12 cellular contexts compared by ENCODE assay signal in genomic region chr5:96601200-96601599, GRCh38.
A peak's percentile ranks its signal among the peaks of the same experiment; 100 is the strongest.
DNase-seq lines count a peak whose midpoint lies in the region; ATAC-seq and TF ChIP-seq lines count a peak whose summit lies in the region.
"Had no signal": no experiment of that assay in that cellular context is flagged by ENCODE, and none has a peak within 500 bp of the region (broad histone marks: within the 10 kb centered on the region; RNA-seq: fewer than 3 reads in every experiment).

No MANE protein-coding gene starts in this region.

- H3K27ac ChIP-seq in HEK293 (ENCODE audit: extremely low read depth, low read depth, low read length) (no peak overlapping the region), mesenchymal stem cell (ENCODE audit: low read length, poor library complexity, severe bottlenecking) (no peak overlapping the region), gastrocnemius medialis (no peak overlapping the region), PC-3 (ENCODE audit: low read length) (no peak overlapping the region)
- H3K27ac ChIP-seq: BLaER1 had no signal

- no peaks in the 10 kb centered on the region for H3K79me2 ChIP-seq in PC-3 (ENCODE audit: low read length)

- H3K4me1 ChIP-seq in HEK293 (ENCODE audit: control insufficient read depth, insufficient read depth, low read length) (no peaks in the 10 kb centered on the region), endocrine pancreas (ENCODE audit: control insufficient read depth, insufficient read depth, low read length) (peaks cover 9% of the 10 kb centered on the region), mesenchymal stem cell (ENCODE audit: control insufficient read depth, insufficient read depth, low read depth, low read length) (no peaks in the 10 kb centered on the region), gastrocnemius medialis (no peaks in the 10 kb centered on the region), PC-3 (ENCODE audit: insufficient read depth, low read length) (peaks cover 9% of the 10 kb centered on the region)
- H3K4me1 ChIP-seq: BLaER1, Caco-2 had no signal

- H4K91ac ChIP-seq in mesenchymal stem cell (ENCODE audit: low read length): no peak overlapping the region

- TF ChIP-seq CTCF in HEK293 (tag by site-specific recombination; IDR thresholded peaks at IDR 0.05): no peak
- TF ChIP-seq CTCF in gastrocnemius medialis (IDR thresholded peaks at IDR 0.05 in 4 of 5, conservative IDR thresholded peaks at IDR 0.05 in 1 of 5): no peak
- TF ChIP-seq CTCF in PC-3 (conservative IDR thresholded peaks at IDR 0.05; ENCODE audit: low read depth, low read length): no peak

- H3K23ac ChIP-seq in mesenchymal stem cell (ENCODE audit: low read length in 2 of 2): no peak overlapping the region

- no peaks in the 10 kb centered on the region for H3K36me3 ChIP-seq in HEK293 (ENCODE audit: control insufficient read depth in 2 of 2, insufficient read depth in 1 of 2, low read length in 2 of 2)
- H3K36me3 ChIP-seq in endocrine pancreas (ENCODE audit: control insufficient read depth, insufficient read depth, low read length): no peaks in the 10 kb centered on the region
- no peaks in the 10 kb centered on the region for H3K36me3 ChIP-seq in mesenchymal stem cell (ENCODE audit: control insufficient read depth in 1 of 2, insufficient read depth in 2 of 2, low read depth in 1 of 2, low read length in 2 of 2)
- H3K36me3 ChIP-seq in gastrocnemius medialis: no peaks in the 10 kb centered on the region
- H3K36me3 ChIP-seq in PC-3 (ENCODE audit: low read depth, low read length): no peaks in the 10 kb centered on the region
- H3K36me3 ChIP-seq: BLaER1, MG63 had no signal

- intact Hi-C loops in gastrocnemius medialis (cut with DNase I; ENCODE audit: low total_unique reads): loop anchor here (1.0 to 10.0 kb wide), 3 partner anchors 257 to 956 kb away; partner anchors contain the start of gene RFESD
- intact Hi-C loops in PC-3 (cut with micrococcal nuclease): loop anchor here (1.0 to 5.0 kb wide), 2 partner anchors 257 to 739 kb away; no protein-coding TSS in a partner anchor

- POLR2A ChIA-PET in HEK293 (lab: Yijun Ruan, JAX): no interaction called here
- POLR2A ChIA-PET in PC-3 (lab: Charles Lee; ENCODE audit: unreplicated experiment): no interaction called here

- H2BK5ac ChIP-seq in mesenchymal stem cell (ENCODE audit: low read depth, low read length, poor library complexity, severe bottlenecking): no peak overlapping the region

- in situ Hi-C loops in SK-MEL-5 (cut with HindIII; ENCODE audit: low pct_unique_long_range_greater_than_20kb, low sequenced_read_pairs): no loop called here
- in situ Hi-C loops in gastrocnemius medialis (cut with MboI; ENCODE audit: low sequenced_read_pairs in 4 of 4): loop anchor here (5.0 to 25.0 kb wide), 5 partner anchors 254 to 739 kb away; partner anchors contain the start of gene ELL2 (in 1 of the 4)

- H3K4ac ChIP-seq in mesenchymal stem cell (ENCODE audit: low read depth in 1 of 2, low read length in 2 of 2): no peak overlapping the region

- H2BK12ac ChIP-seq in mesenchymal stem cell (ENCODE audit: low read length in 2 of 2): no peak overlapping the region

- H2BK15ac ChIP-seq in mesenchymal stem cell (ENCODE audit: low read depth, poor library complexity, severe bottlenecking): no peak overlapping the region

- no peak overlapping the region for H2AFZ ChIP-seq in mesenchymal stem cell (ENCODE audit: low read depth, low read length)
- H2AFZ ChIP-seq in PC-3 (ENCODE audit: low read length): no peak overlapping the region

- ATAC-seq in HG02763 (IDR thresholded peaks at IDR 0.05; ENCODE audit: unreplicated experiment) (no peak), gastrocnemius medialis (no peak), PC-3 (no peak)

- WGBS in mesenchymal stem cell: 94% methylated on average over 3 of the region's 5 CpGs

- no peaks in the 10 kb centered on the region for H4K20me1 ChIP-seq in PC-3 (ENCODE audit: low read length)
- H4K20me1 ChIP-seq: BLaER1 had no signal

- H2BK120ac ChIP-seq in mesenchymal stem cell (ENCODE audit: low read depth, low read length): no peak overlapping the region

- no peak for TF ChIP-seq POLR2A in gastrocnemius medialis (IDR thresholded peaks at IDR 0.05)

- H3F3A ChIP-seq in PC-3 (ENCODE audit: low read length, unreplicated experiment): no peaks in the 10 kb centered on the region

- H3K4me2 ChIP-seq in mesenchymal stem cell (ENCODE audit: low read length, poor library complexity, severe bottlenecking): no peak overlapping the region
- H3K4me2 ChIP-seq in PC-3 (ENCODE audit: low read length): no peak overlapping the region
- H3K4me2 ChIP-seq: BLaER1 had no signal

- H3K27me3 ChIP-seq in endocrine pancreas (ENCODE audit: control insufficient read depth, insufficient read depth, low read length) (no peaks in the 10 kb centered on the region), mesenchymal stem cell (ENCODE audit: control insufficient read depth in 1 of 2, insufficient read depth in 1 of 2, low read length in 2 of 2) (no peaks in the 10 kb centered on the region), gastrocnemius medialis (no peaks in the 10 kb centered on the region), PC-3 (ENCODE audit: low read length) (no peaks in the 10 kb centered on the region)
- H3K27me3 ChIP-seq: BLaER1, MG63 had no signal

- no peak overlapping the region for H3K18ac ChIP-seq in mesenchymal stem cell (ENCODE audit: low read depth in 1 of 2, low read length in 2 of 2)

- DNase-seq in SK-MEL-5 (ENCODE audit: low read depth, low spot score): peak; percentile 60
- no peak for DNase-seq in mesenchymal stem cell
- DNase-seq in activated CD4-positive, alpha-beta T cell treated with anti-CD3 and anti-CD28 coated beads for 4 hours: no peak
- DNase-seq in gastrocnemius medialis: no peak
- DNase-seq in PC-3: no peak
- DNase-seq: Right ventricle myocardium superior had no signal

- no peak overlapping the region for H2AK5ac ChIP-seq in mesenchymal stem cell (ENCODE audit: low read length, severe bottlenecking)

- no peaks in the 10 kb centered on the region for H3K79me1 ChIP-seq in mesenchymal stem cell (replicated peaks; ENCODE audit: low read length, poor library complexity, severe bottlenecking)

- H3K9me3 ChIP-seq in HEK293 (ENCODE audit: control insufficient read depth, insufficient read depth, low read depth, low read length) (no peaks in the 10 kb centered on the region), endocrine pancreas (ENCODE audit: control insufficient read depth, low read length) (no peaks in the 10 kb centered on the region), mesenchymal stem cell (ENCODE audit: control insufficient read depth, low read length) (no peaks in the 10 kb centered on the region), gastrocnemius medialis (no peaks in the 10 kb centered on the region), PC-3 (ENCODE audit: low read length) (no peaks in the 10 kb centered on the region)
- H3K9me3 ChIP-seq: BLaER1, Caco-2, MG63 had no signal

- CTCF ChIA-PET in HEK293 (lab: Yijun Ruan, JAX): interaction anchor here (0.6 to 8.3 kb wide), 34 partner anchors 9 to 747 kb away, joined by 3 to 127 read pairs (median 4); no protein-coding TSS in a partner anchor
- CTCF ChIA-PET in PC-3 (lab: Charles Lee): interaction anchor here (2.2 kb wide), 1 partner anchor 256 kb away, joined by 9 read pairs; no protein-coding TSS in a partner anchor

- H4K8ac ChIP-seq in mesenchymal stem cell (ENCODE audit: low read length): no peak overlapping the region

- no peak overlapping the region for H3K9ac ChIP-seq in endocrine pancreas (ENCODE audit: control insufficient read depth, insufficient read depth, low read length)
- peak overlapping the region; percentile 38 for H3K9ac ChIP-seq in mesenchymal stem cell (ENCODE audit: low read length)
- no peak overlapping the region for H3K9ac ChIP-seq in PC-3 (ENCODE audit: low read length)
- H3K9ac ChIP-seq: BLaER1 had no signal

- no TSS peak for BruUV-seq in PC-3 (replicated peaks; lab: Mats Ljungman, UMichigan)

- H3K14ac ChIP-seq in mesenchymal stem cell (ENCODE audit: low read length in 2 of 2): no peak overlapping the region

- no peak overlapping the region for H3K4me3 ChIP-seq in HEK293 (ENCODE audit: low read depth, low read length)
- peak overlapping the region; percentile 38 for H3K4me3 ChIP-seq in endocrine pancreas (ENCODE audit: control insufficient read depth, insufficient read depth, low read length)
- H3K4me3 ChIP-seq in mesenchymal stem cell (ENCODE audit: insufficient read depth in 1 of 2, low read depth in 1 of 2, low read length in 2 of 2): no peak overlapping the region
- H3K4me3 ChIP-seq in gastrocnemius medialis: no peak overlapping the region
- no peak overlapping the region for H3K4me3 ChIP-seq in PC-3 (ENCODE audit: low read length)
- H3K4me3 ChIP-seq: BLaER1, MG63 had no signal

- no peaks in the 10 kb centered on the region for H3K9me2 ChIP-seq in PC-3 (replicated peaks; ENCODE audit: low read length)
